ENCODE assay signal across 15 cellular contexts in the genomic region with DNA sequence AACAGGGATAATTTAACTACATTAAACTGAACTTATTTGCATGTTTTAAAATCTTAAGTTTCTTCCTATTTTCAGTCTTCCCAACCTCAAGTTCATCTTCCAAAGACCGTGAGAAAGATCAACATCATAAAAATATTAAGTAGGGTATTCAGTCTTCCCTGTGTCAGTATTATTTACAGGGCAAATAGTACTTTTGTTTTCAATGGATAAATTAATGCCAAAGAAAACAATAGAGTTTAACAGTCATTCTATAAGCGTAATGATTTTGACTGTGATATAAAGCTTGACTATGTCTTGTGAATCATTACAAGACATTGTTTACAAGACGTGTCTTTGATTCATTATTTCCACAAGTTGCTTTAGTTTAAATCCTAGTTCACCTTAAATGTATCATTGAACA. TPM values are rescaled to one million over a fixed set of nuclear protein-coding genes. Genes with fewer than 3 reads are reported as not detected.
DNase-seq lines count a peak whose midpoint lies in the region; ATAC-seq and TF ChIP-seq lines count a peak whose summit lies in the region.
"Had no signal": no experiment of that assay in that cellular context is flagged by ENCODE, and none has a peak within 500 bp of the region (broad histone marks: within the 10 kb centered on the region; RNA-seq: fewer than 3 reads in every experiment).

No MANE protein-coding gene starts in this region.

- no peak overlapping the region for H2BK15ac ChIP-seq in IMR-90 (ENCODE audit: low read depth, low read length)

- H4K8ac ChIP-seq in IMR-90 (ENCODE audit: low read depth in 2 of 2, low read length in 2 of 2): no peak overlapping the region

- H4K20me1 ChIP-seq in IMR-90 (ENCODE audit: insufficient read depth, low read length) (no peaks in the 10 kb centered on the region), SU-DHL-6 (ENCODE audit: low read depth, low read length) (no peaks in the 10 kb centered on the region)

- no peak overlapping the region for H2AK9ac ChIP-seq in IMR-90 (replicated peaks; ENCODE audit: low read depth, low read length, poor library complexity)

- no peaks in the 10 kb centered on the region for H3K9me2 ChIP-seq in SU-DHL-6 (replicated peaks; ENCODE audit: insufficient read depth, low read length)

- no peak overlapping the region for H3K4me3 ChIP-seq in IMR-90 (ENCODE audit: insufficient read depth, low read depth, low read length)
- H3K4me3 ChIP-seq in SU-DHL-6 (ENCODE audit: insufficient read depth, low read length, poor library complexity, severe bottlenecking): no peak overlapping the region
- H3K4me3 ChIP-seq in ovary: no peak overlapping the region
- H3K4me3 ChIP-seq: A549 had no signal

- no CpG with 5 or more reads among the region's 3 CpGs for WGBS in IMR-90 (ENCODE audit: extremely low coverage in 2 of 2, insufficient read length in 1 of 2), 2 experiments
- WGBS in ovary, 3 donors: 69 to 82% (median 79%) methylated on average over 3 of the region's 3 CpGs

- in situ Hi-C loops in IMR-90 (cut with MboI; ENCODE audit: low sequenced_read_pairs): no loop called here

- intact Hi-C loops in IMR-90 (cut with micrococcal nuclease) (no loop called here), ovary (cut with DNase I) (no loop called here)

- DNase-seq in IMR-90 (peak; percentile 28), epithelial cell of prostate (ENCODE audit: low read depth, low spot score) (peak; percentile 41), HUDEP-2 (lab: John Stamatoyannopoulos, UW; ENCODE audit: unreplicated experiment in 76 of 76) (no peak), ovary (no peak)
- DNase-seq: BE2C; CD4-positive, alpha-beta memory T cell; DMS153; GF-D8 had no signal

- H3K27me3 ChIP-seq in IMR-90 (ENCODE audit: control insufficient read depth, insufficient read depth, low read length) (no peaks in the 10 kb centered on the region), SU-DHL-6 (ENCODE audit: low read length) (no peaks in the 10 kb centered on the region), ovary (no peaks in the 10 kb centered on the region)
- H3K27me3 ChIP-seq: BE2C had no signal

- H3K9me3 ChIP-seq in IMR-90 (ENCODE audit: control insufficient read depth, insufficient read depth, low read length): no peaks in the 10 kb centered on the region
- H3K9me3 ChIP-seq in SU-DHL-6 (ENCODE audit: insufficient read depth, low read length): no peaks in the 10 kb centered on the region
- no peaks in the 10 kb centered on the region for H3K9me3 ChIP-seq in ovary
- H3K9me3 ChIP-seq: BE2C had no signal

- no peak overlapping the region for H2BK20ac ChIP-seq in IMR-90 (ENCODE audit: low read depth, low read length)

- H2AK5ac ChIP-seq in IMR-90 (ENCODE audit: low read depth, low read length): no peak overlapping the region

- no peak overlapping the region for H4K5ac ChIP-seq in IMR-90 (ENCODE audit: low read depth, low read length)

- H3K79me1 ChIP-seq in IMR-90 (ENCODE audit: low read depth in 1 of 2, low read length in 2 of 2): no peaks in the 10 kb centered on the region

- POLR2A ChIA-PET in IMR-90 (lab: Charles Lee; ENCODE audit: unreplicated experiment): interaction anchor here (0.6 kb wide), 1 partner anchor 152 kb away, joined by 3 read pairs; no protein-coding TSS in a partner anchor

- H2AFZ ChIP-seq in IMR-90 (replicated peaks; ENCODE audit: low read length, poor library complexity): no peak overlapping the region
- peak overlapping the region; percentile 34 for H2AFZ ChIP-seq in SU-DHL-6 (ENCODE audit: low read depth, low read length, severe bottlenecking)

- H3K79me2 ChIP-seq in SU-DHL-6 (ENCODE audit: insufficient read depth, low read length): no peaks in the 10 kb centered on the region

- no TSS peak for BruUV-seq in IMR-90 (replicated peaks; lab: Mats Ljungman, UMichigan)

- dilution Hi-C loops in IMR-90 (cut with HindIII; ENCODE audit: low sequenced_read_pairs, unreplicated experiment): no loop called here

- no peak for TF ChIP-seq EP300 in ovary (IDR thresholded peaks at IDR 0.05)

- no peak overlapping the region for H3K56ac ChIP-seq in IMR-90 (ENCODE audit: extremely low read depth, insufficient read depth, low read length)

- H3K4me2 ChIP-seq in IMR-90 (ENCODE audit: low read depth, low read length): no peak overlapping the region
- no peak overlapping the region for H3K4me2 ChIP-seq in SU-DHL-6 (ENCODE audit: low read depth, low read length, poor library complexity, severe bottlenecking)
- H3K4me2 ChIP-seq: A549 had no signal

- no peak overlapping the region for H3K14ac ChIP-seq in IMR-90 (replicated peaks; ENCODE audit: low read depth, low read length)

- CTCF ChIA-PET in IMR-90 (lab: Yijun Ruan, JAX): no interaction called here

- H3K27ac ChIP-seq in IMR-90 (ENCODE audit: insufficient read depth, low read length): no peak overlapping the region
- no peak overlapping the region for H3K27ac ChIP-seq in SU-DHL-6 (ENCODE audit: low read depth, low read length)
- H3K27ac ChIP-seq in epithelial cell of prostate: no peak overlapping the region
- no peak overlapping the region for H3K27ac ChIP-seq in ovary
- H3K27ac ChIP-seq: A549, C4-2B had no signal

- H3K18ac ChIP-seq in IMR-90 (ENCODE audit: low read depth, low read length): no peak overlapping the region

- H3F3A ChIP-seq in SU-DHL-6 (ENCODE audit: insufficient read depth): no peaks in the 10 kb centered on the region

- H4K91ac ChIP-seq in IMR-90 (ENCODE audit: insufficient read depth, low read depth, low read length): no peak overlapping the region

- H3K4ac ChIP-seq in IMR-90 (ENCODE audit: low read depth, low read length): no peak overlapping the region

- no peak overlapping the region for H3K23ac ChIP-seq in IMR-90 (ENCODE audit: low read depth, low read length)

- H3K4me1 ChIP-seq in IMR-90 (ENCODE audit: control insufficient read depth, insufficient read depth, low read length) (no peaks in the 10 kb centered on the region), ovary (ENCODE audit: insufficient read depth) (no peaks in the 10 kb centered on the region)
- H3K4me1 ChIP-seq: A549, BE2C had no signal

- H3K36me3 ChIP-seq in IMR-90 (ENCODE audit: control insufficient read depth, insufficient read depth, low read length) (no peaks in the 10 kb centered on the region), SU-DHL-6 (ENCODE audit: low read length) (no peaks in the 10 kb centered on the region), ovary (no peaks in the 10 kb centered on the region)
- H3K36me3 ChIP-seq: BE2C had no signal

- no peak overlapping the region for H2BK5ac ChIP-seq in IMR-90 (ENCODE audit: low read depth, low read length, poor library complexity, severe bottlenecking)

- no peaks in the 10 kb centered on the region for H3K9me1 ChIP-seq in IMR-90 (ENCODE audit: insufficient read depth, low read length)

- ATAC-seq in IMR-90 (ENCODE audit: low read depth): no peak
- ATAC-seq in GM21423 (IDR thresholded peaks at IDR 0.05; ENCODE audit: unreplicated experiment): no peak
- ATAC-seq in GM19455 (IDR thresholded peaks at IDR 0.05; ENCODE audit: unreplicated experiment): no peak
- ATAC-seq: A549, HCT116 had no signal

- H3K9ac ChIP-seq in IMR-90 (ENCODE audit: low read depth, low read length): no peak overlapping the region
- no peak overlapping the region for H3K9ac ChIP-seq in SU-DHL-6 (ENCODE audit: low read length)

- no peak overlapping the region for H2BK120ac ChIP-seq in IMR-90 (ENCODE audit: low read depth, low read length)

- TF ChIP-seq POLR2A in IMR-90 (IDR thresholded peaks at IDR 0.05; ENCODE audit: low read depth, low read length): no peak
- no peak for TF ChIP-seq POLR2A in ovary (IDR thresholded peaks at IDR 0.05)

- TF ChIP-seq CTCF in IMR-90 (conservative IDR thresholded peaks at IDR 0.05; ENCODE audit: low read depth, low read length): no peak
- TF ChIP-seq CTCF in SU-DHL-6 (IDR thresholded peaks at IDR 0.05; ENCODE audit: insufficient read depth, low read length, poor library complexity, severe bottlenecking): no peak
- no peak for TF ChIP-seq CTCF in ovary (IDR thresholded peaks at IDR 0.05)

- TF ChIP-seq RAD21 in IMR-90 (IDR thresholded peaks at IDR 0.05; ENCODE audit: low read length): no peak

TF ChIP-seq in IMR-90, 13 proteins besides CTCF, POLR2A, EP300 and RAD21:
- TF ChIP-seq, protein P1, sequence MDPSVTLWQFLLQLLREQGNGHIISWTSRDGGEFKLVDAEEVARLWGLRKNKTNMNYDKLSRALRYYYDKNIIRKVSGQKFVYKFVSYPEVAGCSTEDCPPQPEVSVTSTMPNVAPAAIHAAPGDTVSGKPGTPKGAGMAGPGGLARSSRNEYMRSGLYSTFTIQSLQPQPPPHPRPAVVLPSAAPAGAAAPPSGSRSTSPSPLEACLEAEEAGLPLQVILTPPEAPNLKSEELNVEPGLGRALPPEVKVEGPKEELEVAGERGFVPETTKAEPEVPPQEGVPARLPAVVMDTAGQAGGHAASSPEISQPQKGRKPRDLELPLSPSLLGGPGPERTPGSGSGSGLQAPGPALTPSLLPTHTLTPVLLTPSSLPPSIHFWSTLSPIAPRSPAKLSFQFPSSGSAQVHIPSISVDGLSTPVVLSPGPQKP (IDR thresholded peaks at IDR 0.05; ENCODE audit: borderline replicate concordance, low read depth, low read length): no peak

RNA-seq across cellular contexts. Expression of a gene that starts 48.0 kb away (rescaled TPM):
- total RNA-seq in IMR-90 (2012; rRNA removed) (under 0.01 and 0.18 TPM in 2 replicates), ovary (1 to 10 TPM in 4 of 7 donors, under 1 TPM in 1, not detected in 2; 0.57 to 4.8 (median 1.5) TPM)
- polyA plus RNA-seq in IMR-90 (2012; rRNA removed) (0.17 and 0.30 TPM in 2 replicates), ovary (1 to 10 TPM in 1 of 2 donors, under 1 TPM in 1; 0.46 to 3.0 TPM)
- 0.01 and 0.04 TPM in 2 replicates for polyA plus RNA-seq in IMR-90 (2012; cell fraction: cytosol; rRNA removed)
- polyA plus RNA-seq in IMR-90 (2012; cell fraction: nucleus; rRNA removed; ENCODE audit: low replicate concordance): 0.05 and 0.22 TPM in 2 replicates
- total RNA-seq: CD4-positive, alpha-beta memory T cell; HT-29 had no signal
- polyA plus RNA-seq: A549; CD4-positive, alpha-beta memory T cell had no signal

Comparison
In these comparisons a context has a peak if more than half of its experiments do, and no peak if none do; other contexts are left out.
1. DNase-seq: peak in IMR-90 (single experiment) and epithelial cell of prostate (single experiment); none in HUDEP-2 (0 of 76) and ovary (0 of 5).